14 cellular contexts compared by ENCODE assay signal in genomic region chr5:107594253-107595045, GRCh38.
DNase-seq lines count a peak whose midpoint lies in the region; ATAC-seq and TF ChIP-seq lines count a peak whose summit lies in the region.
"Had no signal": no experiment of that assay in that cellular context is flagged by ENCODE, and none has a peak within 500 bp of the region (broad histone marks: within the 10 kb centered on the region; RNA-seq: fewer than 3 reads in every experiment).

No MANE protein-coding gene starts in this region.

- H3K36me3 ChIP-seq in colonic mucosa (no peaks in the 10 kb centered on the region), transverse colon (no peaks in the 10 kb centered on the region)
- H3K36me3 ChIP-seq: HAP-1 had no signal

- no peak for TF ChIP-seq EP300 in transverse colon (IDR thresholded peaks at IDR 0.05; ENCODE audit: low read depth)

- DNase-seq in NCI-H69 (lab: John Stamatoyannopoulos, UW) (peak; percentile 75), colonic mucosa (peak; percentile 49), left colon (peak in 1 of 2 donors; percentile 33), transverse colon (peak; percentile 37), COR-L47 (lab: John Stamatoyannopoulos, UW) (no peak), RPMI8226 (no peak)
- DNase-seq: CD8-positive, alpha-beta T cell; effector CD8-positive, alpha-beta T cell; NCI-H1694; NCI-H524 treated with DMSO at 0.1 percent for 48 hours; stimulated activated CD4-positive, alpha-beta T cell treated with anti-CD3 and anti-CD28 coated beads, Interleukin-2, amount 100 ng/mL, for 24 hours had no signal

- no peak overlapping the region for H3K4me3 ChIP-seq in colonic mucosa
- H3K4me3 ChIP-seq in transverse colon, result no peak overlapping the region
- H3K4me3 ChIP-seq: HAP-1 had no signal

- in situ Hi-C loops in transverse colon (cut with MboI; ENCODE audit: low pct_ligation_motif_present in 1 of 4, low pct_unique_long_range_greater_than_20kb in 1 of 4, low sequenced_read_pairs in 3 of 4), result no loop called here

- H3K4me1 ChIP-seq in colonic mucosa, result no peaks in the 10 kb centered on the region
- peaks cover 0 to 28% (median 13%) of the 10 kb centered on the region in 4 donors for H3K4me1 ChIP-seq in transverse colon
- H3K4me1 ChIP-seq: HAP-1 had no signal

- TF ChIP-seq CTCF in colonic mucosa (IDR thresholded peaks at IDR 0.05) (no peak), transverse colon (IDR thresholded peaks at IDR 0.05) (no peak)

- 40 to 47% methylated on average over 4 of the region's 4 CpGs for WGBS in transverse colon (ENCODE audit: low coverage in 1 of 2), 2 donors

- no peaks in the 10 kb centered on the region for H3K9me3 ChIP-seq in colonic mucosa
- H3K9me3 ChIP-seq in transverse colon, result no peaks in the 10 kb centered on the region
- H3K9me3 ChIP-seq: HAP-1 had no signal

- H3K9ac ChIP-seq in colonic mucosa (ENCODE audit: low read depth in 2 of 2, low read length in 2 of 2), result no peak overlapping the region
- H3K9ac ChIP-seq: KMS-11 had no signal

- intact Hi-C loops in colonic mucosa (cut with DNase I), result no loop called here
- intact Hi-C loops in left colon (cut with DNase I, micrococcal nuclease), result no loop called here
- intact Hi-C loops in transverse colon (cut with DNase I; ENCODE audit: low total_unique reads), result no loop called here

- H3K27ac ChIP-seq in colonic mucosa, result no peak overlapping the region
- peak overlapping the region; percentile 22 to 46 (median 34) for H3K27ac ChIP-seq in transverse colon
- H3K27ac ChIP-seq: KMS-11 had no signal

- H3K27me3 ChIP-seq in colonic mucosa (no peaks in the 10 kb centered on the region), transverse colon (no peaks in the 10 kb centered on the region)

- ATAC-seq in left colon (peak; percentile 83), HG02840 (IDR thresholded peaks at IDR 0.05; ENCODE audit: low FRiP score, unreplicated experiment) (no peak)
- ATAC-seq: CD8-positive, alpha-beta T cell had no signal

- TF ChIP-seq POLR2A in transverse colon (IDR thresholded peaks at IDR 0.05), result no peak

Comparison
In these comparisons a context has a peak if more than half of its experiments do, and no peak if none do; other contexts are left out.
1. DNase-seq: peak in NCI-H69 (single experiment), colonic mucosa (single experiment) and transverse colon (single experiment); none in COR-L47 (single experiment) and RPMI8226 (single experiment).